ENCODE assay signal across 9 cellular contexts in genomic region chr6:165829376-165829775, GRCh38.
"Had no signal": no experiment of that assay in that cellular context is flagged by ENCODE, and none has a peak within 500 bp of the region (broad histone marks: within the 10 kb centered on the region; RNA-seq: fewer than 3 reads in every experiment).

No MANE protein-coding gene starts in this region.

- DNase-seq: GM23248, GOT3, H9, HCEC 1CT, IMR-90, KG1 had no signal

- ATAC-seq: K562 had no signal

- FAIRE-seq: H54, HTR-8/SVneo, K562 had no signal

- H3K4me3 ChIP-seq: GM23248, K562 had no signal
